10 cellular contexts compared by ENCODE assay signal in genomic region chr11:113387605-113388211, GRCh38. TPM values are rescaled to one million over a fixed set of nuclear protein-coding genes. Genes with fewer than 3 reads are reported as not detected.
A peak's percentile ranks its signal among the peaks of the same experiment; 100 is the strongest.
DNase-seq lines count a peak whose midpoint lies in the region; ATAC-seq, FAIRE-seq and TF ChIP-seq lines count a peak whose summit lies in the region.
"Had no signal": no experiment of that assay in that cellular context is flagged by ENCODE, and none has a peak within 500 bp of the region (broad histone marks: within the 10 kb centered on the region; RNA-seq: fewer than 3 reads in every experiment).

TSS of gene ANKK1 (plus strand) at chr11:113387779. CDS start at chr11:113387885, 106 bp downstream.

- TF ChIP-seq CTCF in MCF 10A (IDR thresholded peaks at IDR 0.05; ENCODE audit: unreplicated experiment): peak; percentile 37
- TF ChIP-seq CTCF in kidney (IDR thresholded peaks at IDR 0.05; ENCODE audit: borderline replicate concordance, extremely low read depth, insufficient read depth): peak; percentile 12
- no peak for TF ChIP-seq CTCF in thoracic aorta (IDR thresholded peaks at IDR 0.05)

- H3K27ac ChIP-seq in kidney (ENCODE audit: low read depth in 2 of 2, low read length in 2 of 2) (no peak within 1 kb of the TSS), thoracic aorta (no peak within 1 kb of the TSS)

- BruUV-seq in MCF 10A (replicated peaks; lab: Mats Ljungman, UMichigan): no TSS peak

- H3K4me1 ChIP-seq in kidney (ENCODE audit: control insufficient read depth in 1 of 2, insufficient read depth in 1 of 2, low read depth in 1 of 2, low read length in 2 of 2) (no peaks in the 10 kb centered on the region), thoracic aorta (ENCODE audit: control insufficient read depth in 1 of 2, low read depth in 2 of 2) (no peaks in the 10 kb centered on the region)

- DNase-seq in activated CD8-positive, alpha-beta memory T cell treated with anti-CD3 and anti-CD28 coated beads for 24 hours: peak; percentile 47
- no peak for DNase-seq in activated CD8-positive, alpha-beta memory T cell treated with anti-CD3 and anti-CD28 coated beads, Interleukin-2, amount 10 ng/mL, durations not matched to agents 7 days and 5 days
- DNase-seq in MCF 10A (ENCODE audit: unreplicated experiment) (peak; percentile 39), kidney (no peak), thoracic aorta (ENCODE audit: low spot score) (no peak), T-helper 1 cell (no peak)
- no peak for DNase-seq in stimulated activated CD4-positive, alpha-beta T cell treated with anti-CD3 and anti-CD28 coated beads, Interleukin-12 subunit alpha, Interleukin-12 subunit beta, amount 100 ng/mL, for 4 hours
- DNase-seq in activated CD8-positive, alpha-beta memory T cell treated with anti-CD3 and anti-CD28 coated beads, Interleukin-2, amount 50 U/mL, for 48 hours: no peak
- DNase-seq: activated naive CD4-positive, alpha-beta T cell treated with anti-CD3 and anti-CD28 coated beads, Interleukin-2, amount 50 U/mL, for 16 hours; PC-3 had no signal

- no peaks in the 10 kb centered on the region for H3K9me3 Mint-ChIP-seq in activated CD8-positive, alpha-beta memory T cell treated with anti-CD3 and anti-CD28 coated beads, Interleukin-2, amount 10 ng/mL, durations not matched to agents 7 days and 5 days (ENCODE audit: low read depth)
- no peaks in the 10 kb centered on the region for H3K9me3 Mint-ChIP-seq in MCF 10A (ENCODE audit: unreplicated experiment)

- H3K27ac Mint-ChIP-seq in activated CD8-positive, alpha-beta memory T cell treated with anti-CD3 and anti-CD28 coated beads, Interleukin-2, amount 10 ng/mL, durations not matched to agents 7 days and 5 days: no peak within 1 kb of the TSS
- no peak within 1 kb of the TSS for H3K27ac Mint-ChIP-seq in MCF 10A (ENCODE audit: low read depth, unreplicated experiment)

- H3K4me3 Mint-ChIP-seq in activated CD8-positive, alpha-beta memory T cell treated with anti-CD3 and anti-CD28 coated beads, Interleukin-2, amount 10 ng/mL, durations not matched to agents 7 days and 5 days: no peak within 1 kb of the TSS
- H3K4me3 Mint-ChIP-seq in MCF 10A (ENCODE audit: unreplicated experiment): no peak within 1 kb of the TSS

- no peaks in the 10 kb centered on the region for H3K9me3 ChIP-seq in kidney (ENCODE audit: control insufficient read depth in 1 of 2, low read length in 2 of 2)
- no peaks in the 10 kb centered on the region for H3K9me3 ChIP-seq in thoracic aorta

- ATAC-seq in activated CD8-positive, alpha-beta memory T cell treated with anti-CD3 and anti-CD28 coated beads, Interleukin-2, amount 10 ng/mL, durations not matched to agents 7 days and 5 days: no peak
- ATAC-seq in thoracic aorta (ENCODE audit: insufficient number of reproducible peaks, low FRiP score, low read depth): no peak
- ATAC-seq: PC-3 had no signal

- POLR2A ChIA-PET in MCF 10A (lab: Yijun Ruan, JAX): interaction anchor here (1.7 kb wide), 1 partner anchor 61 kb away, joined by 4 read pairs; no protein-coding TSS in a partner anchor

- H3K4me3 ChIP-seq in kidney (ENCODE audit: low read length in 2 of 2): no peak within 1 kb of the TSS
- H3K4me3 ChIP-seq in thoracic aorta: peak within 1 kb of the TSS; percentile 50

- no peak for FAIRE-seq in kidney (lab: Jason Lieb, UNC)

- CTCF ChIA-PET in activated CD8-positive, alpha-beta memory T cell treated with anti-CD3 and anti-CD28 coated beads, Interleukin-2, amount 10 ng/mL, durations not matched to agents 7 days and 5 days (lab: Charles Lee): no interaction called here
- CTCF ChIA-PET in MCF 10A (lab: Yijun Ruan, JAX): no interaction called here

- H3K9ac ChIP-seq in kidney (ENCODE audit: low read length in 2 of 2): no peak within 1 kb of the TSS

- intact Hi-C loops in MCF 10A (cut with micrococcal nuclease): no loop called here
- intact Hi-C loops in kidney (cut with DNase I): no loop called here

- peaks cover 2% of the 10 kb centered on the region for H3K27me3 Mint-ChIP-seq in activated CD8-positive, alpha-beta memory T cell treated with anti-CD3 and anti-CD28 coated beads, Interleukin-2, amount 10 ng/mL, durations not matched to agents 7 days and 5 days
- no peaks in the 10 kb centered on the region for H3K27me3 Mint-ChIP-seq in MCF 10A (ENCODE audit: insufficient read depth, unreplicated experiment)

- H3K27me3 ChIP-seq in thoracic aorta (replicated peaks; ENCODE audit: insufficient read depth): peaks cover 9% of the 10 kb centered on the region

- H3K36me3 ChIP-seq in kidney (ENCODE audit: control insufficient read depth in 1 of 2, insufficient read depth in 2 of 2, low read length in 2 of 2) (no peaks in the 10 kb centered on the region), thoracic aorta (no peaks in the 10 kb centered on the region)

- H3K36me3 Mint-ChIP-seq in activated CD8-positive, alpha-beta memory T cell treated with anti-CD3 and anti-CD28 coated beads, Interleukin-2, amount 10 ng/mL, durations not matched to agents 7 days and 5 days: no peaks in the 10 kb centered on the region
- no peaks in the 10 kb centered on the region for H3K36me3 Mint-ChIP-seq in MCF 10A (ENCODE audit: insufficient read depth, unreplicated experiment)

- no peaks in the 10 kb centered on the region for H3K4me1 Mint-ChIP-seq in activated CD8-positive, alpha-beta memory T cell treated with anti-CD3 and anti-CD28 coated beads, Interleukin-2, amount 10 ng/mL, durations not matched to agents 7 days and 5 days
- H3K4me1 Mint-ChIP-seq in MCF 10A (ENCODE audit: insufficient read depth, unreplicated experiment): peaks cover 23% of the 10 kb centered on the region

RNA-seq across cellular contexts. Expression of gene ANKK1, which starts in this region (rescaled TPM):
- total RNA-seq in activated CD8-positive, alpha-beta memory T cell treated with anti-CD3 and anti-CD28 coated beads, Interleukin-2, amount 10 ng/mL, durations not matched to agents 7 days and 5 days: under 1 TPM in 1 of 2 experiments, not detected in 1; 0.29 TPM
- total RNA-seq in MCF 10A (2022) (0.47 and 1.3 TPM in 2 replicates), kidney (0.60 TPM), thoracic aorta (under 1 TPM; 0.49 to 0.68 TPM)
- 0.19 TPM for polyA plus RNA-seq in kidney (ENCODE audit: insufficient read depth, low read depth, low replicate concordance)

Comparison
In these comparisons a context has a peak if more than half of its experiments do, and no peak if none do; other contexts are left out.
1. DNase-seq: peak in activated CD8-positive, alpha-beta memory T cell treated with anti-CD3 and anti-CD28 coated beads for 24 hours (single experiment) and MCF 10A (single experiment); none in activated CD8-positive, alpha-beta memory T cell treated with anti-CD3 and anti-CD28 coated beads, Interleukin-2, amount 10 ng/mL, durations not matched to agents 7 days and 5 days (single experiment), kidney (single experiment), thoracic aorta (single experiment), T-helper 1 cell (0 of 5), stimulated activated CD4-positive, alpha-beta T cell treated with anti-CD3 and anti-CD28 coated beads, Interleukin-12 subunit alpha, Interleukin-12 subunit beta, amount 100 ng/mL, for 4 hours (single experiment) and activated CD8-positive, alpha-beta memory T cell treated with anti-CD3 and anti-CD28 coated beads, Interleukin-2, amount 50 U/mL, for 48 hours (single experiment).